Comparison of ENCODE assay signal across 13 cellular contexts in genomic region chr2:75808039-75808438, GRCh38.
"Had no signal": no experiment of that assay in that cellular context is flagged by ENCODE, and none has a peak within 500 bp of the region (broad histone marks: within the 10 kb centered on the region; RNA-seq: fewer than 3 reads in every experiment).

No MANE protein-coding gene starts in this region.

- H3K27me3 Mint-ChIP-seq: stimulated activated naive CD8-positive, alpha-beta T cell treated with anti-CD3 and anti-CD28 coated beads, Interleukin-15, amount 100 ng/mL, for 72 hours had no signal

- H3K27ac ChIP-seq: body of pancreas, thoracic aorta had no signal

- H3K4me3 ChIP-seq: body of pancreas, thoracic aorta had no signal

- H3K9me3 Mint-ChIP-seq: activated naive CD4-positive, alpha-beta T cell treated with anti-CD3 and anti-CD28 coated beads, Interleukin-2, amount 50 U/mL, for 24 hours; stimulated activated naive CD8-positive, alpha-beta T cell treated with anti-CD3 and anti-CD28 coated beads, Interleukin-15, amount 100 ng/mL, for 72 hours; T-helper 2 cell treated with Interferon-gamma antibody and Interleukin-4, amounts not matched to agents 5 μg/mL and 100 μg/mL, for 36 hours had no signal

- H3K4me1 Mint-ChIP-seq: activated naive CD4-positive, alpha-beta T cell treated with anti-CD3 and anti-CD28 coated beads, Interleukin-2, amount 50 U/mL, for 24 hours; stimulated activated naive CD8-positive, alpha-beta T cell treated with anti-CD3 and anti-CD28 coated beads, Interleukin-15, amount 100 ng/mL, for 72 hours had no signal

- H3K9me3 ChIP-seq: body of pancreas, thoracic aorta had no signal

- H3K27me3 ChIP-seq: body of pancreas had no signal

- H3K4me1 ChIP-seq: body of pancreas had no signal

- H3K27ac Mint-ChIP-seq: activated naive CD4-positive, alpha-beta T cell treated with anti-CD3 and anti-CD28 coated beads, Interleukin-2, amount 50 U/mL, for 24 hours; nephron; stimulated activated naive CD8-positive, alpha-beta T cell treated with anti-CD3 and anti-CD28 coated beads, Interleukin-15, amount 100 ng/mL, for 72 hours; T-helper 2 cell treated with Interferon-gamma antibody and Interleukin-4, amounts not matched to agents 5 μg/mL and 100 μg/mL, for 36 hours had no signal

- DNase-seq: amniotic stem cell; body of pancreas; effector memory CD4-positive, alpha-beta T cell; glutamatergic neuron; left colon; mesenchymal stem cell; stimulated activated CD4-positive, alpha-beta T cell treated with anti-CD3 and anti-CD28 coated beads, Interleukin-4, amount 100 ng/mL, for 4 hours; stimulated activated naive CD8-positive, alpha-beta T cell treated with anti-CD3 and anti-CD28 coated beads, Interleukin-15, amount 100 ng/mL, for 72 hours had no signal

- H3K36me3 ChIP-seq: thoracic aorta had no signal

- H3K4me3 Mint-ChIP-seq: activated naive CD4-positive, alpha-beta T cell treated with anti-CD3 and anti-CD28 coated beads, Interleukin-2, amount 50 U/mL, for 24 hours; nephron; stimulated activated naive CD8-positive, alpha-beta T cell treated with anti-CD3 and anti-CD28 coated beads, Interleukin-15, amount 100 ng/mL, for 72 hours; T-helper 2 cell treated with Interferon-gamma antibody and Interleukin-4, amounts not matched to agents 5 μg/mL and 100 μg/mL, for 36 hours had no signal

- H3K36me3 Mint-ChIP-seq: activated naive CD4-positive, alpha-beta T cell treated with anti-CD3 and anti-CD28 coated beads, Interleukin-2, amount 50 U/mL, for 24 hours had no signal

- ATAC-seq: activated CD4-positive, CD25-positive, alpha-beta regulatory T cell treated with anti-CD3 and anti-CD28 coated beads, Interleukin-2, amount 50 U/mL, for 24 hours; body of pancreas; left colon; stimulated activated naive CD8-positive, alpha-beta T cell treated with anti-CD3 and anti-CD28 coated beads, Interleukin-15, amount 100 ng/mL, for 72 hours had no signal
